In genomic region chr7:49721441-49721840, GRCh38 we compare ENCODE assay signal across 10 cellular contexts. TPM values are rescaled to one million over a fixed set of nuclear protein-coding genes. Genes with fewer than 3 reads are reported as not detected.
"Had no signal": no experiment of that assay in that cellular context is flagged by ENCODE, and none has a peak within 500 bp of the region (broad histone marks: within the 10 kb centered on the region; RNA-seq: fewer than 3 reads in every experiment).

No MANE protein-coding gene starts in this region.

- H3K27ac ChIP-seq: GM23248, HL-60 had no signal

- H2AFZ ChIP-seq: GM23248 had no signal

- DNase-seq: GM23248, GOT3, H7, HFFc6, KBM-7 had no signal

- H3K4me1 ChIP-seq: HAP-1 had no signal

- H3K36me3 ChIP-seq: HAP-1 had no signal

- H3K9ac ChIP-seq: GM23248 had no signal

- H3K9me3 ChIP-seq: HAP-1 had no signal

- ATAC-seq: HCT116, HepG2 had no signal

- H3K4me3 ChIP-seq: GM23248, HAP-1 had no signal

RNA-seq across cellular contexts. Expression of gene VWC2, which starts 52.0 kb away (rescaled TPM):
- total RNA-seq: GM23248, HepG2, HFFc6, HT1080 had no signal
